8 cellular contexts compared by ENCODE assay signal in genomic region chr2:219245148-219245898, GRCh38. TPM values are rescaled to one million over a fixed set of nuclear protein-coding genes. Genes with fewer than 3 reads are reported as not detected.
A peak's percentile ranks its signal among the peaks of the same experiment; 100 is the strongest.
DNase-seq lines count a peak whose midpoint lies in the region; ATAC-seq and TF ChIP-seq lines count a peak whose summit lies in the region.

Gene GLB1L (minus strand): TSS chr2:219245444. CDS start chr2:219243573, 1,871 bp downstream.
Gene STK16 (plus strand): TSS chr2:219245479. CDS start chr2:219246000, 521 bp downstream.

- H3K4me1 ChIP-seq in colonic mucosa: peaks cover 28% of the 10 kb centered on the region

- peak within 1 kb of the TSS; percentile 73 for H3K4me3 ChIP-seq in colonic mucosa

- peak within 1 kb of the TSS; percentile 88 for H3K27ac ChIP-seq in colonic mucosa

- no peaks in the 10 kb centered on the region for H3K9me3 ChIP-seq in colonic mucosa

- H3K9ac ChIP-seq in colonic mucosa (ENCODE audit: low read depth in 2 of 2, low read length in 2 of 2): peak within 1 kb of the TSS; percentile 86 to 99

- no peak for TF ChIP-seq CTCF in colonic mucosa (IDR thresholded peaks at IDR 0.05)

- ATAC-seq in GM19023 (IDR thresholded peaks at IDR 0.05; ENCODE audit: unreplicated experiment) (peak; percentile 73), HG03175 (IDR thresholded peaks at IDR 0.05; ENCODE audit: unreplicated experiment) (peak; percentile 65), left lobe of liver (peak; percentile 75)

- no peaks in the 10 kb centered on the region for H3K36me3 ChIP-seq in colonic mucosa

- intact Hi-C loops in colonic mucosa (cut with DNase I): no loop called here

- DNase-seq in Ammon's horn (ENCODE audit: low spot score): peak; percentile 94
- DNase-seq in NCI-H510A (lab: John Stamatoyannopoulos, UW): peak; percentile 81
- peak; percentile 82 to 83 for DNase-seq in activated CD4-positive, alpha-beta T cell treated with anti-CD3 and anti-CD28 coated beads for 4 hours
- DNase-seq in colonic mucosa: peak; percentile 96
- peak; percentile 95 for DNase-seq in left lobe of liver (ENCODE audit: low spot score)
- DNase-seq in stimulated activated CD4-positive, alpha-beta T cell treated with anti-CD3 and anti-CD28 coated beads, Interleukin-1b, Interleukin-23, amount 100 ng/mL, for 48 hours: peak; percentile 87

- no peaks in the 10 kb centered on the region for H3K27me3 ChIP-seq in colonic mucosa

RNA-seq across cellular contexts. Expression of gene GLB1L, which starts in this region (rescaled TPM):
- total RNA-seq in colonic mucosa (1 to 10 TPM; 2.1 to 2.5 TPM), left lobe of liver (3.1 TPM)

RNA-seq across cellular contexts. Expression of gene STK16, which starts in this region (rescaled TPM):
- 10 to 100 TPM; 30.1 to 35.8 TPM for total RNA-seq in colonic mucosa
- 24.4 TPM for total RNA-seq in left lobe of liver

Comparison
In these comparisons a context has a peak if more than half of its experiments do, and no peak if none do; other contexts are left out.
1. Peak in every context shown above with its lines: DNase-seq, ATAC-seq, H3K4me3 ChIP-seq and H3K27ac ChIP-seq.